ENCODE assay signal across 1 cellular context in genomic region chr14:99821519-99822165, GRCh38.
TF ChIP-seq lines count a peak whose summit lies in the region.

No MANE protein-coding gene starts in this region.

TF ChIP-seq in H1, 55 proteins besides CTCF, POLR2A, EP300 and RAD21 (continued from another document):
- no peak for TF ChIP-seq POLR2AphosphoS5 (IDR thresholded peaks at IDR 0.05; ENCODE audit: low read depth, low read length)
- TF ChIP-seq KDM1A (IDR thresholded peaks at IDR 0.05; ENCODE audit: borderline replicate concordance, low read length), result no peak
- no peak for TF ChIP-seq ATF3 (IDR thresholded peaks at IDR 0.05; ENCODE audit: insufficient read depth, low read depth, low read length)
- TF ChIP-seq RNF2 (IDR thresholded peaks at IDR 0.05; ENCODE audit: borderline replicate concordance, low read depth, low read length, missing control alignments, poor library complexity, severe bottlenecking), result no peak
- TF ChIP-seq CHD1 (IDR thresholded peaks at IDR 0.05; ENCODE audit: low read depth, low read length), result no peak
- no peak for TF ChIP-seq PHF8 (conservative IDR thresholded peaks at IDR 0.05; ENCODE audit: low read depth, low read length)
- TF ChIP-seq SP2 (IDR thresholded peaks at IDR 0.05; ENCODE audit: low read length), result no peak
- no peak for TF ChIP-seq TAF1 (IDR thresholded peaks at IDR 0.05; ENCODE audit: low read depth, low read length)
- TF ChIP-seq GTF2F1 (IDR thresholded peaks at IDR 0.05; ENCODE audit: borderline replicate concordance, low read depth, low read length), result no peak
- no peak for TF ChIP-seq MAX (IDR thresholded peaks at IDR 0.05)
- TF ChIP-seq YY1 (IDR thresholded peaks at IDR 0.05; ENCODE audit: low read depth, low read length), result no peak
- TF ChIP-seq ASH2L (IDR thresholded peaks at IDR 0.05; ENCODE audit: low read length), result no peak
- no peak for TF ChIP-seq NRF1 (IDR thresholded peaks at IDR 0.05; ENCODE audit: low read depth, low read length)
- no peak for TF ChIP-seq SIX5 (IDR thresholded peaks at IDR 0.05; ENCODE audit: low read depth, low read length)
TF ChIP-seq in H1: peak in this region for 0.
